ENCODE assay signal across 33 cellular contexts in the genomic region with DNA sequence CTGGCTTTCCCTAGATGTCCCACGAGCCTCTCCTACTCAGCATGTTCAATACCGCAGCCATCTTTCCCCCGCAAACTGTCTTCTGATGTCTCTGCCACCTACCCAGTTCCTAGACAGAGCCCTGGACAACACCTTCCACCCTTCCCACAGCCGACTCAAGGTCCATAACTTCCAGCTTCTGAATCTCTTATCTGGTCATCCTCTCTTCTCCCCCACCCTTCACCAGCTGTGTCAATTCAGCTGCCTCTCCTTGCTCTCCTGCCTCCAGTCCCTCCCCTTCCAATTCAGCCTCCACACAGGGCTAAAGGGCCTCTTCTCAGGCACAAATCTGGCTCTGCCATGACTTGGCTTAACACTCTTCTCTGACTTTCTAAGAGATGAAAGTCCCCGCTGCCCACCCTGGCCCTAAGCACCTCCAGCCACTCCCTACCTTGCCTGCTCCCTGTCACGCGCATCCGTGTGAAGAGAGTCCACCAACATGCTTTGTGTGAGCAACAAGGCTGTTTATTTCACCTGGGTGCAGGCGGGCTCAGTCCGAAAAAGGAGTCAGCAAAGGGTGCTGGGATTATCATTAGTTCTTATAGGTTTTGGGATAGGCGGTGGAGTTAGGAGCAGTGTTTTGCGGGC. TPM values are rescaled to one million over a fixed set of nuclear protein-coding genes. Genes with fewer than 3 reads are reported as not detected.
DNase-seq lines count a peak whose midpoint lies in the region; ATAC-seq and TF ChIP-seq lines count a peak whose summit lies in the region.
"Had no signal": no experiment of that assay in that cellular context is flagged by ENCODE, and none has a peak within 500 bp of the region (broad histone marks: within the 10 kb centered on the region; RNA-seq: fewer than 3 reads in every experiment).

No MANE protein-coding gene starts in this region.

- no peaks in the 10 kb centered on the region; the same call in 1 of the 2 replicates for H3K27me3 Mint-ChIP-seq in HFFc6 (ENCODE audit: insufficient read depth)
- H3K27me3 Mint-ChIP-seq in dendritic cell treated with granulocyte-macrophage colony-stimulating factor and Interleukin-4, amounts not matched to agents 40 ng/mL and 50 ng/mL, for 4 days, result no peaks in the 10 kb centered on the region
- H3K27me3 Mint-ChIP-seq in progenitor cell of endocrine pancreas, result no peaks in the 10 kb centered on the region
- H3K27me3 Mint-ChIP-seq: activated CD8-positive, alpha-beta memory T cell treated with anti-CD3 and anti-CD28 coated beads, Interleukin-2, amount 10 ng/mL, durations not matched to agents 7 days and 5 days; IgD-negative memory B cell; memory B cell had no signal

- H3K9me3 Mint-ChIP-seq in HFFc6 (no peaks in the 10 kb centered on the region), progenitor cell of endocrine pancreas (ENCODE audit: low read depth) (no peaks in the 10 kb centered on the region)
- H3K9me3 Mint-ChIP-seq in dendritic cell treated with granulocyte-macrophage colony-stimulating factor and Interleukin-4, amounts not matched to agents 40 ng/mL and 50 ng/mL, for 4 days, result no peaks in the 10 kb centered on the region
- H3K9me3 Mint-ChIP-seq in activated naive CD4-positive, alpha-beta T cell treated with anti-CD3 and anti-CD28 coated beads, Interleukin-2, amount 50 U/mL, for 72 hours, result no peaks in the 10 kb centered on the region
- H3K9me3 Mint-ChIP-seq: activated naive CD4-positive, alpha-beta T cell treated with anti-CD3 and anti-CD28 coated beads for 36 hours; activated T-cell treated with anti-CD3 and anti-CD28 coated beads, Interleukin-2, amount 50 U/mL, for 72 hours; IgD-negative memory B cell; memory B cell had no signal

- H3K36me3 Mint-ChIP-seq in HFFc6 (ENCODE audit: low read depth) (no peaks in the 10 kb centered on the region), progenitor cell of endocrine pancreas (ENCODE audit: insufficient read depth) (no peaks in the 10 kb centered on the region)
- peaks cover 6% of the 10 kb centered on the region for H3K36me3 Mint-ChIP-seq in dendritic cell treated with granulocyte-macrophage colony-stimulating factor and Interleukin-4, amounts not matched to agents 40 ng/mL and 50 ng/mL, for 4 days (ENCODE audit: low read depth)
- no peaks in the 10 kb centered on the region for H3K36me3 Mint-ChIP-seq in activated naive CD4-positive, alpha-beta T cell treated with anti-CD3 and anti-CD28 coated beads, Interleukin-2, amount 50 U/mL, for 72 hours
- H3K36me3 Mint-ChIP-seq: activated CD8-positive, alpha-beta memory T cell treated with anti-CD3 and anti-CD28 coated beads, Interleukin-2, amount 10 ng/mL, durations not matched to agents 7 days and 5 days had no signal

- no peak overlapping the region for H3K27ac ChIP-seq in uterus
- H3K27ac ChIP-seq: 22Rv1, coronary artery, left lung, right lobe of liver, upper lobe of left lung had no signal

- H3K4me3 ChIP-seq in uterus, result no peak overlapping the region
- H3K4me3 ChIP-seq: BLaER1 treated with 17β-estradiol and CSF1 and Interleukin-3, amounts not matched to agents 10 nM and 100 nM; coronary artery; left lung; right lobe of liver; upper lobe of left lung had no signal

- TF ChIP-seq CTCF in HFFc6 (IDR thresholded peaks at IDR 0.05), result no peak
- TF ChIP-seq CTCF in progenitor cell of endocrine pancreas (IDR thresholded peaks at IDR 0.05; ENCODE audit: unreplicated experiment), result no peak
- no peak for TF ChIP-seq CTCF in uterus (IDR thresholded peaks at IDR 0.05)

- H3K4me1 Mint-ChIP-seq in HFFc6 (ENCODE audit: low read depth) (peaks cover 18% of the 10 kb centered on the region), progenitor cell of endocrine pancreas (ENCODE audit: low read depth) (peaks cover 21% of the 10 kb centered on the region)
- H3K4me1 Mint-ChIP-seq in dendritic cell treated with granulocyte-macrophage colony-stimulating factor and Interleukin-4, amounts not matched to agents 40 ng/mL and 50 ng/mL, for 4 days (ENCODE audit: low read depth), result peaks cover 14% of the 10 kb centered on the region
- H3K4me1 Mint-ChIP-seq: activated CD8-positive, alpha-beta memory T cell treated with anti-CD3 and anti-CD28 coated beads, Interleukin-2, amount 10 ng/mL, durations not matched to agents 7 days and 5 days; memory B cell had no signal

- no peaks in the 10 kb centered on the region for H3K27me3 ChIP-seq in uterus
- H3K27me3 ChIP-seq: BLaER1 treated with 17β-estradiol and CSF1 and Interleukin-3, amounts not matched to agents 10 nM and 100 nM; left lung; right lobe of liver; upper lobe of left lung had no signal

- no peaks in the 10 kb centered on the region for H3K36me3 ChIP-seq in uterus
- H3K36me3 ChIP-seq: right lobe of liver, upper lobe of left lung had no signal

- H3K4me1 ChIP-seq in uterus, result no peaks in the 10 kb centered on the region

- H3K4me3 Mint-ChIP-seq in HFFc6, result no peak overlapping the region
- no peak overlapping the region for H3K4me3 Mint-ChIP-seq in dendritic cell treated with granulocyte-macrophage colony-stimulating factor and Interleukin-4, amounts not matched to agents 40 ng/mL and 50 ng/mL, for 4 days
- H3K4me3 Mint-ChIP-seq in progenitor cell of endocrine pancreas (ENCODE audit: low read depth), result no peak overlapping the region
- H3K4me3 Mint-ChIP-seq: activated CD8-positive, alpha-beta memory T cell treated with anti-CD3 and anti-CD28 coated beads, Interleukin-2, amount 10 ng/mL, durations not matched to agents 7 days and 5 days; activated naive CD4-positive, alpha-beta T cell treated with anti-CD3 and anti-CD28 coated beads for 36 hours; activated T-cell treated with anti-CD3 and anti-CD28 coated beads, Interleukin-2, amount 50 U/mL, for 72 hours; memory B cell had no signal

- H3K27ac Mint-ChIP-seq in HFFc6 (peak overlapping the region; percentile 21; the same call in 1 of the 2 replicates), progenitor cell of endocrine pancreas (peak overlapping the region; percentile 80)
- H3K27ac Mint-ChIP-seq in dendritic cell treated with granulocyte-macrophage colony-stimulating factor and Interleukin-4, amounts not matched to agents 40 ng/mL and 50 ng/mL, for 4 days, result peak overlapping the region; percentile 15
- H3K27ac Mint-ChIP-seq in activated naive CD4-positive, alpha-beta T cell treated with anti-CD3 and anti-CD28 coated beads, Interleukin-2, amount 50 U/mL, for 72 hours, result peak overlapping the region in 1 of 2 donors; percentile 57
- H3K27ac Mint-ChIP-seq: activated CD8-positive, alpha-beta memory T cell treated with anti-CD3 and anti-CD28 coated beads, Interleukin-2, amount 10 ng/mL, durations not matched to agents 7 days and 5 days; activated naive CD4-positive, alpha-beta T cell treated with anti-CD3 and anti-CD28 coated beads for 36 hours; activated T-cell treated with anti-CD3 and anti-CD28 coated beads, Interleukin-2, amount 50 U/mL, for 72 hours; IgD-negative memory B cell; memory B cell had no signal

- no peaks in the 10 kb centered on the region for H3K9me3 ChIP-seq in uterus
- H3K9me3 ChIP-seq: BLaER1 treated with 17β-estradiol and CSF1 and Interleukin-3, amounts not matched to agents 10 nM and 100 nM; left lung; right lobe of liver; upper lobe of left lung had no signal

- no peak for TF ChIP-seq POLR2A in uterus (IDR thresholded peaks at IDR 0.05)

- no peak for ATAC-seq in activated naive CD4-positive, alpha-beta T cell treated with anti-CD3 and anti-CD28 coated beads, Interleukin-2, amount 50 U/mL, for 72 hours
- ATAC-seq: activated CD8-positive, alpha-beta memory T cell treated with anti-CD3 and anti-CD28 coated beads, Interleukin-2, amount 10 ng/mL, durations not matched to agents 7 days and 5 days; activated T-cell treated with anti-CD3 and anti-CD28 coated beads, Interleukin-2, amount 50 U/mL, for 72 hours; left lung; right lobe of liver had no signal

- intact Hi-C loops in dendritic cell treated with granulocyte-macrophage colony-stimulating factor and Interleukin-4, amounts not matched to agents 40 ng/mL and 50 ng/mL, for 4 days (cut with micrococcal nuclease), result loop anchor here (10.0 kb wide), 2 partner anchors 88 to 138 kb away; no protein-coding TSS in a partner anchor
- intact Hi-C loops in uterus (cut with DNase I; ENCODE audit: low total_unique reads), result no loop called here

- DNase-seq in DMS53 (lab: John Stamatoyannopoulos, UW) (peak; percentile 52), DMS53 treated with DMSO at 0.1 percent for 48 hours (lab: John Stamatoyannopoulos, UW; ENCODE audit: unreplicated experiment) (no peak), HFFc6 (no peak), progenitor cell of endocrine pancreas (ENCODE audit: low spot score, unreplicated experiment) (no peak), uterus (no peak), anterior cingulate cortex (lab: John Stamatoyannopoulos, UW) (no peak)
- no peak for DNase-seq in activated naive CD4-positive, alpha-beta T cell treated with anti-CD3 and anti-CD28 coated beads, Interleukin-2, amount 50 U/mL, for 72 hours (ENCODE audit: low spot score in 2 of 2)
- DNase-seq: activated CD4-positive, alpha-beta T cell treated with anti-CD3 and anti-CD28 coated beads, Interleukin-2, amount 50 U/mL, for 1 hour; activated CD4-positive, CD25-positive, alpha-beta regulatory T cell; activated CD8-positive, alpha-beta memory T cell treated with anti-CD3 and anti-CD28 coated beads, Interleukin-2, amount 10 ng/mL, durations not matched to agents 7 days and 5 days; activated naive CD4-positive, alpha-beta T cell treated with anti-CD3 and anti-CD28 coated beads for 36 hours; activated T-cell treated with anti-CD3 and anti-CD28 coated beads, Interleukin-2, amount 50 U/mL, for 72 hours; aorta; DMS79; effector memory CD4-positive, alpha-beta T cell; erythroblast; left lung; NCI-H1694; NCI-H446 treated with DMSO at 0.1 percent for 48 hours; NCI-H774; posterior cingulate gyrus; right lobe of liver; stimulated activated CD4-positive, alpha-beta T cell treated with anti-CD3 and anti-CD28 coated beads, Interleukin-12 subunit alpha, Interleukin-12 subunit beta, amount 100 ng/mL, for 4 hours; stimulated activated CD4-positive, alpha-beta T cell treated with anti-CD3 and anti-CD28 coated beads, Interleukin-4, amount 100 ng/mL, for 1 hour; substantia nigra had no signal

RNA-seq across cellular contexts. Expression of gene AQP7, which starts 25.2 kb away (rescaled TPM):
- total RNA-seq in HFFc6 (2021; fragmentation: NEBNext Ultra II Directional; extraction: Animal tissue kit (Norgen Biotek cat#: 25700)), result not detected
- total RNA-seq in progenitor cell of endocrine pancreas (3.3 and 4.4 TPM in 2 replicates), uterus (1 to 10 TPM in 3 of 4 donors, not detected in 1; 1.3 to 4.6 (median 2.1) TPM)
- under 1 TPM in 1 of 2 donors, not detected in 1; 0.29 TPM for total RNA-seq in activated naive CD4-positive, alpha-beta T cell treated with anti-CD3 and anti-CD28 coated beads, Interleukin-2, amount 50 U/mL, for 72 hours
- total RNA-seq: activated CD8-positive, alpha-beta memory T cell treated with anti-CD3 and anti-CD28 coated beads, Interleukin-2, amount 10 ng/mL, durations not matched to agents 7 days and 5 days; activated naive CD4-positive, alpha-beta T cell treated with anti-CD3 and anti-CD28 coated beads for 36 hours; activated T-cell treated with anti-CD3 and anti-CD28 coated beads, Interleukin-2, amount 50 U/mL, for 72 hours; SK-MEL-5 had no signal
